Comparison of ENCODE assay signal across 20 cellular contexts in the genomic region with DNA sequence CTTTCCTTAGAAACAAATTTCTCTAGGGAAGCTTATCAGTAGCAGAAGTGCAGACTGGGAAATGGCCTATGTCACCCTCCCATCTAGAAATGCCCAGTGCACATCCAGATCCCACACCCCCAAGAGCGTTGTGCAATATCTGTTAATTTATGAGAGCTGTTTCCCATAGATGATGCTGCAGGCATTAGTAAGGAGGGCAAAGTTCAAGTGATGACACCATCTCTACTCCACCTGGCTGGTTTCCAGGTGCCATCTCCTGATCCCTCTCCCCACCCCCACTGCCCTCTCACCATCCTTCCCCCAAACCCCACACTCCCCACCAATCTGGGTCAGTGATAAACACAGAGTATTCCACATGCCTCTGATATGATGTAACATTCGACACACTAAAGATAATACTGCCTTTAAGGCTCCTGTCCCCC. TPM values are rescaled to one million over a fixed set of nuclear protein-coding genes. Genes with fewer than 3 reads are reported as not detected.
DNase-seq lines count a peak whose midpoint lies in the region; ATAC-seq, FAIRE-seq and TF ChIP-seq lines count a peak whose summit lies in the region.
"Had no signal": no experiment of that assay in that cellular context is flagged by ENCODE, and none has a peak within 500 bp of the region (broad histone marks: within the 10 kb centered on the region; RNA-seq: fewer than 3 reads in every experiment).

No MANE protein-coding gene starts in this region.

- H3K4me2 ChIP-seq in HepG2 (ENCODE audit: low read depth, low read length): no peak overlapping the region

- no TSS peak for BruUV-seq in HepG2 (replicated peaks; lab: Mats Ljungman, UMichigan)

- no peaks in the 10 kb centered on the region for H3K4me1 ChIP-seq in HepG2 (ENCODE audit: insufficient read depth, low read length)
- peaks cover 0 to 19% (median 10%) of the 10 kb centered on the region in 4 donors for H3K4me1 ChIP-seq in sigmoid colon
- H3K4me1 ChIP-seq: Peyer's patch had no signal

- POLR2A ChIA-PET in HepG2 (lab: Yijun Ruan, JAX): no interaction called here

- no peak for FAIRE-seq in HepG2 (lab: Jason Lieb, UNC)
- FAIRE-seq: endometrium, islet of Langerhans had no signal

- H3K9ac ChIP-seq in HepG2 (ENCODE audit: insufficient read depth, low read depth, low read length): no peak overlapping the region

- H3K9me3 ChIP-seq in HepG2 (ENCODE audit: low read length) (no peaks in the 10 kb centered on the region), MG63 (no peaks in the 10 kb centered on the region), sigmoid colon (no peaks in the 10 kb centered on the region)
- H3K9me3 ChIP-seq: Peyer's patch had no signal

- TF ChIP-seq CTCF in AG09309 (IDR thresholded peaks at IDR 0.05; ENCODE audit: control insufficient read depth, insufficient read depth, low read depth, low read length, missing control alignments) (no peak), HepG2 (CRISPR knock-in tag; IDR thresholded peaks at IDR 0.05) (no peak), sigmoid colon (IDR thresholded peaks at IDR 0.05) (no peak)

- CTCF ChIA-PET in HepG2 (lab: Yijun Ruan, JAX; ENCODE audit: low intra/inter-chr PET ratio, low total read pairs): no interaction called here

- H4K20me1 ChIP-seq in HepG2 (ENCODE audit: insufficient read depth, low read length): no peaks in the 10 kb centered on the region

- no peak overlapping the region for H3K4me3 ChIP-seq in AG09309 (ENCODE audit: control insufficient read depth, low read depth, low read length)
- no peak overlapping the region for H3K4me3 ChIP-seq in HepG2 (replicated peaks in 1 of 3; ENCODE audit: insufficient read depth in 1 of 3, low read depth in 2 of 3, low read length in 3 of 3)
- H3K4me3 ChIP-seq in MG63: no peak overlapping the region
- no peak overlapping the region for H3K4me3 ChIP-seq in sigmoid colon
- H3K4me3 ChIP-seq: Peyer's patch had no signal

- no peaks in the 10 kb centered on the region for H3K27me3 ChIP-seq in HepG2 (ENCODE audit: control insufficient read depth in 1 of 2, insufficient read depth in 2 of 2, low read length in 2 of 2)
- H3K27me3 ChIP-seq in MG63: no peaks in the 10 kb centered on the region
- no peaks in the 10 kb centered on the region for H3K27me3 ChIP-seq in sigmoid colon
- H3K27me3 ChIP-seq: Peyer's patch had no signal

- in situ Hi-C loops in HepG2 (cut with HindIII; ENCODE audit: extremely low pct_ligation_motif_present, low pct_unique_long_range_greater_than_20kb) (no loop called here), G401 (cut with HindIII; ENCODE audit: low sequenced_read_pairs) (no loop called here)

- TF ChIP-seq POLR2A in HepG2 (IDR thresholded peaks at IDR 0.05; ENCODE audit: insufficient read depth in 1 of 2, low read depth in 2 of 2, low read length in 2 of 2) (no peak), sigmoid colon (IDR thresholded peaks at IDR 0.05) (no peak)

- no peak overlapping the region for H2AFZ ChIP-seq in HepG2 (ENCODE audit: low read length)

- no peaks in the 10 kb centered on the region for H3K36me3 ChIP-seq in HepG2 (replicated peaks in 1 of 2; ENCODE audit: control insufficient read depth in 1 of 2, insufficient read depth in 2 of 2, low read length in 2 of 2)
- H3K36me3 ChIP-seq in MG63: no peaks in the 10 kb centered on the region
- H3K36me3 ChIP-seq in sigmoid colon: no peaks in the 10 kb centered on the region
- H3K36me3 ChIP-seq: Peyer's patch had no signal

- peak; percentile 20 for DNase-seq in AG09309 (ENCODE audit: low read depth)
- peak; percentile 49 for DNase-seq in HCEC 1CT
- peak; percentile 84 for DNase-seq in amniotic epithelial cell (ENCODE audit: low read depth)
- DNase-seq in HepG2 (ENCODE audit: low spot score): peak; percentile 12
- DNase-seq in MG63: no peak
- DNase-seq in mesenteric fat pad (ENCODE audit: low spot score): no peak
- no peak for DNase-seq in sigmoid colon
- no peak for DNase-seq in G401 (ENCODE audit: low spot score)
- DNase-seq: activated CD4-positive, CD25-positive, alpha-beta regulatory T cell; GDM1; mesendoderm; NCI-H187; NCI-H526; nephron progenitor cell; Peyer's patch had no signal

- TF ChIP-seq RAD21 in HepG2 (CRISPR knock-in tag; IDR thresholded peaks at IDR 0.05): no peak

- intact Hi-C loops in HepG2 (cut with micrococcal nuclease; ENCODE audit: unreplicated experiment): no loop called here
- intact Hi-C loops in sigmoid colon (cut with DNase I): no loop called here

- H3K79me2 ChIP-seq in HepG2 (ENCODE audit: insufficient read depth, low read length): no peaks in the 10 kb centered on the region

- TF ChIP-seq EP300 in HepG2 (IDR thresholded peaks at IDR 0.05; ENCODE audit: low read depth in 2 of 2, low read length in 2 of 2): peak in 1 of 2 experiments; percentile 10; a peak in 1 of 4 replicates
- TF ChIP-seq EP300 in HepG2 (CRISPR knock-in tag; IDR thresholded peaks at IDR 0.05; ENCODE audit: borderline replicate concordance): no peak
- no peak for TF ChIP-seq EP300 in sigmoid colon (IDR thresholded peaks at IDR 0.05)

- peak; percentile 28; the same call in 2 of the 3 replicates for ATAC-seq in HepG2

- whole genome bisulfite sequencing in HepG2 (ENCODE audit: low lambda C conversion rate): 6% methylated on average over 2 of the region's 2 CpGs
- 44 to 80% methylated on average over 2 of the region's 2 CpGs for WGBS in sigmoid colon, 2 donors

- H3K27ac ChIP-seq in HepG2 (ENCODE audit: extremely low read length, insufficient read depth, low read length) (no peak overlapping the region), sigmoid colon (no peak overlapping the region)
- H3K27ac ChIP-seq: Peyer's patch had no signal

TF ChIP-seq in HepG2, 621 proteins besides CTCF, POLR2A, EP300 and RAD21:
- 0 out of 2 replicates have a peak, but pooled peaks have one; percentile 21 for TF ChIP-seq ZMYM4 (CRISPR knock-in tag; IDR thresholded peaks at IDR 0.05)
- TF ChIP-seq CEBPG (CRISPR knock-in tag; IDR thresholded peaks at IDR 0.05): peak; percentile 41
- peak; percentile 19; the same call in 1 of the 2 replicates for TF ChIP-seq FOSL2 (CRISPR knock-in tag; IDR thresholded peaks at IDR 0.05)
- TF ChIP-seq CEBPB (IDR thresholded peaks at IDR 0.05; ENCODE audit: borderline replicate concordance, low read depth, low read length): peak; percentile 88
- TF ChIP-seq MYC (CRISPR knock-in tag; IDR thresholded peaks at IDR 0.05; ENCODE audit: borderline replicate concordance): no peak

RNA-seq across cellular contexts. Expression of gene AGTR1, which starts 39.4 kb away (rescaled TPM):
- total RNA-seq in HepG2 (2016; rRNA removed; fragmentation: Illumina TruSeq; extraction: Trizol) (0.08 and 0.64 TPM in 2 replicates), mesenteric fat pad (19.8 TPM), sigmoid colon (10 to 100 TPM; 38.4 to 77.8 (median 51.6) TPM)
- total RNA-seq in HepG2 (2016; cell fraction: cytosol; rRNA removed; fragmentation: Illumina TruSeq; extraction: Trizol; ENCODE audit: low read depth): not detected in 2 replicates
- total RNA-seq in HepG2 (2016; cell fraction: insoluble cytoplasmic fraction; rRNA removed; fragmentation: Illumina TruSeq; extraction: Trizol): 0.13 and 0.54 TPM in 2 replicates
- 0.14 and 0.19 TPM in 2 replicates for total RNA-seq in HepG2 (2016; cell fraction: membrane; rRNA removed; fragmentation: Illumina TruSeq; extraction: Trizol)
- total RNA-seq in HepG2 (2016; cell fraction: nucleus; rRNA removed; fragmentation: Illumina TruSeq; extraction: Trizol): 0.62 and 0.91 TPM in 2 replicates
- polyA plus RNA-seq in HepG2 (2011; rRNA removed) (1.5 and 3.1 TPM in 2 replicates), sigmoid colon (1 to 10 TPM in 2 of 3 donors, not detected in 1; 1.2 to 2.0 TPM)
- 0.81 and 3.1 TPM in 2 replicates for polyA plus RNA-seq in HepG2 (2011; cell fraction: cytosol; rRNA removed)
- 0.77 and 1.3 TPM in 2 replicates for polyA plus RNA-seq in HepG2 (2011; cell fraction: nucleus; rRNA removed)
- polyA plus RNA-seq in HepG2 (2012): 16.4 and 26.3 TPM in 2 replicates
- not detected in 2 replicates for polyA plus RNA-seq in HepG2 (2016; cell fraction: cytosol; fragmentation: Illumina TruSeq; extraction: Trizol; ENCODE audit: low read depth)
- polyA plus RNA-seq in HepG2 (2016; cell fraction: insoluble cytoplasmic fraction; fragmentation: Illumina TruSeq; extraction: Trizol; ENCODE audit: low read depth): 0.21 and 0.51 TPM in 2 replicates
- 0.13 TPM in 2 replicates for polyA plus RNA-seq in HepG2 (2016; cell fraction: membrane; fragmentation: Illumina TruSeq; extraction: Trizol; ENCODE audit: low read depth)
- polyA plus RNA-seq in HepG2 (2016; cell fraction: nucleus; fragmentation: Illumina TruSeq; extraction: Trizol; ENCODE audit: insufficient read depth, low read depth): 0.79 and 2.8 TPM in 2 replicates
- 2.5 TPM in 1 of 2 replicates, not detected in the other for polyA minus RNA-seq in HepG2 (2011; rRNA and poly(A)+ RNA removed; ENCODE audit: low replicate concordance)
- 1.6 and 2.6 TPM in 2 replicates for polyA minus RNA-seq in HepG2 (2011; cell fraction: cytosol; rRNA and poly(A)+ RNA removed)
- polyA minus RNA-seq in HepG2 (2011; cell fraction: nucleus; rRNA and poly(A)+ RNA removed): 1.8 and 2.4 TPM in 2 replicates
- total RNA-seq in MG63 (2014; rRNA removed; shearing (Covaris generic); ENCODE audit: low replicate concordance): not detected in 2 replicates
- not detected in 2 replicates for total RNA-seq in G401 (2014; rRNA removed; shearing (Covaris generic))
- total RNA-seq: activated CD8-positive, alpha-beta memory T cell treated with anti-CD3 and anti-CD28 coated beads for 36 hours; HT1080; pulmonary artery endothelial cell had no signal

Comparison
In these comparisons a context has a peak if more than half of its experiments do, and no peak if none do; other contexts are left out.
1. DNase-seq: peak in AG09309 (single experiment), HCEC 1CT (single experiment), amniotic epithelial cell (single experiment) and HepG2 (single experiment); none in MG63 (single experiment), mesenteric fat pad (single experiment), sigmoid colon (single experiment) and G401 (single experiment).
2. RNA of gene AGTR1, which starts 39.4 kb away (total RNA-seq): 38.4 to 77.8 TPM in sigmoid colon and 19.8 TPM in mesenteric fat pad (single experiment); 0.08 to 0.91 TPM in HepG2, not detected in MG63 and not detected in G401; every median in the first group is over 10 times any median in the second.